In the genomic region with DNA sequence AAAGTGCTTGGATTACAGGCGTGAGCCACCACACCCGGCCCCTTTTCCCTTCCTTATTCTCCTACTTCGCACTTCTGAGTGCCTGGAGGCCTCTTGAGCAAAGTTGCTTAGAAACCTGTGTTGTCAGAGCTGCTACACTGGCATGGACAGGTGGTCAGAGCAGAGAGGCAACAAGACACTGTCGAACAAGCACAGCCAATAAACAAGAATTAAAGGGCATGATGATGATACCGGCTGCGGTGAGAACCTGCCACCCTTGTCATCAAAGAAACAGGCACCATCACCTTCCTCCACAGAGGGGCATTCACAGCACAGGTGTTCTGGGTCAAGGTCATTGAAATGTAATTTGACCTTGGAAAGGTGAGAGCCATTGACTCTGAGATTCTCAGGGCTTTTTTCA, we compare ENCODE assay signal across 23 cellular contexts. TPM values are rescaled to one million over a fixed set of nuclear protein-coding genes. Genes with fewer than 3 reads are reported as not detected.
"Had no signal": no experiment of that assay in that cellular context is flagged by ENCODE, and none has a peak within 500 bp of the region (broad histone marks: within the 10 kb centered on the region; RNA-seq: fewer than 3 reads in every experiment).

No MANE protein-coding gene starts in this region.

- H3K9me3 ChIP-seq: esophagus muscularis mucosa, heart right ventricle, left ventricle myocardium inferior, right lobe of liver had no signal

- H3K27me3 ChIP-seq: esophagus muscularis mucosa, heart right ventricle, right lobe of liver had no signal

- DNase-seq: activated B cell treated with CpG ODN at 0.5 μM for 24 hours; activated CD4-positive, alpha-beta T cell treated with anti-CD3 and anti-CD28 coated beads for 36 hours; activated CD8-positive, alpha-beta memory T cell treated with anti-CD3 and anti-CD28 coated beads, Interleukin-2, amount 10 ng/mL, durations not matched to agents 7 days and 5 days; activated CD8-positive, alpha-beta T cell treated with anti-CD3 and anti-CD28 coated beads, Interleukin-2, amount 10 ng/mL, durations not matched to agents 7 days and 5 days; activated naive CD4-positive, alpha-beta T cell; activated T-cell treated with anti-CD3 and anti-CD28 coated beads, Interleukin-2, amount 50 U/mL, for 48 hours; anterior cingulate cortex; foreskin keratinocyte; heart right ventricle; left ventricle myocardium inferior; mesendoderm; stimulated activated CD4-positive, alpha-beta T cell treated with anti-CD3 and anti-CD28 coated beads, Interleukin-4, amount 100 ng/mL, for 4 hours; stimulated activated CD8-positive, alpha-beta memory T cell treated with anti-CD3 and anti-CD28 coated beads, Interleukin-4, amount 100 ng/mL, for 48 hours; stimulated activated naive CD8-positive, alpha-beta T cell treated with anti-CD3 and anti-CD28 coated beads, Interleukin-15, amount 100 ng/mL, for 72 hours; substantia nigra had no signal

- H3K36me3 ChIP-seq: esophagus muscularis mucosa, heart right ventricle, left ventricle myocardium inferior, right lobe of liver had no signal

- ATAC-seq: activated CD4-positive, alpha-beta T cell treated with anti-CD3 and anti-CD28 coated beads for 36 hours; activated CD8-positive, alpha-beta memory T cell treated with anti-CD3 and anti-CD28 coated beads, Interleukin-2, amount 10 ng/mL, durations not matched to agents 7 days and 5 days; activated CD8-positive, alpha-beta T cell treated with anti-CD3 and anti-CD28 coated beads, Interleukin-2, amount 10 ng/mL, durations not matched to agents 7 days and 5 days; foreskin keratinocyte; heart right ventricle; natural killer cell treated with Interleukin-12 subunit alpha and Interleukin-12 subunit beta and Interleukin-15 and Interleukin-18, amount 100 ng/mL, for 72 hours; right lobe of liver; stimulated activated memory B cell treated with anti-CD40 and anti-IgM and Interleukin-4, amounts not matched to agents 10 μg/mL and 1 μg/mL and 100 μg/mL, for 72 hours; stimulated activated naive CD8-positive, alpha-beta T cell treated with anti-CD3 and anti-CD28 coated beads, Interleukin-15, amount 100 ng/mL, for 72 hours had no signal

- H3K27ac ChIP-seq: foreskin keratinocyte, heart right ventricle, left ventricle myocardium inferior, right lobe of liver had no signal

- H3K4me3 ChIP-seq: esophagus muscularis mucosa, heart right ventricle, left ventricle myocardium inferior, lung, right lobe of liver, skin epidermis had no signal

- H3K4me1 ChIP-seq: foreskin keratinocyte, right lobe of liver had no signal

RNA-seq across cellular contexts. Expression of a gene that starts 23.3 kb away (rescaled TPM):
- total RNA-seq: activated CD4-positive, alpha-beta T cell treated with anti-CD3 and anti-CD28 coated beads for 36 hours; activated CD8-positive, alpha-beta memory T cell treated with anti-CD3 and anti-CD28 coated beads, Interleukin-2, amount 10 ng/mL, durations not matched to agents 7 days and 5 days; activated CD8-positive, alpha-beta T cell treated with anti-CD3 and anti-CD28 coated beads, Interleukin-2, amount 10 ng/mL, durations not matched to agents 7 days and 5 days; bronchial epithelial cell; foreskin keratinocyte; mononuclear cell; natural killer cell treated with Interleukin-12 subunit alpha and Interleukin-12 subunit beta and Interleukin-15 and Interleukin-18, amount 100 ng/mL, for 72 hours had no signal
